1 cellular context compared by ENCODE assay signal in genomic region chr2:159070235-159070634, GRCh38.
TF ChIP-seq lines count a peak whose summit lies in the region.

No MANE protein-coding gene starts in this region.

TF ChIP-seq in endothelial cell of umbilical vein, 7 proteins besides CTCF, POLR2A, EP300 and RAD21:
- no peak for TF ChIP-seq EZH2 (IDR thresholded peaks at IDR 0.05; ENCODE audit: borderline replicate concordance, low read depth, low read length, severe bottlenecking)
- no peak for TF ChIP-seq MAX (IDR thresholded peaks at IDR 0.05; ENCODE audit: insufficient read depth, insufficient read length)
- TF ChIP-seq MYC (IDR thresholded peaks at IDR 0.05; ENCODE audit: low read depth, low read length), result no peak
- TF ChIP-seq JUN (IDR thresholded peaks at IDR 0.05; ENCODE audit: borderline replicate concordance, insufficient read depth, insufficient read length, low read depth), result no peak
- TF ChIP-seq GATA2 (IDR thresholded peaks at IDR 0.05; ENCODE audit: insufficient read depth, insufficient read length, low read depth, low read length), result no peak
- no peak for TF ChIP-seq POLR2AphosphoS5 (IDR thresholded peaks at IDR 0.05; ENCODE audit: insufficient read depth, low read depth, low read length)
- TF ChIP-seq FOS (IDR thresholded peaks at IDR 0.05; ENCODE audit: borderline replicate concordance, insufficient read depth, low read length), result no peak
